In genomic region chr2:96240341-96241038, GRCh38 we compare ENCODE assay signal across 12 cellular contexts. TPM values are rescaled to one million over a fixed set of nuclear protein-coding genes. Genes with fewer than 3 reads are reported as not detected.
DNase-seq lines count a peak whose midpoint lies in the region; ATAC-seq and TF ChIP-seq lines count a peak whose summit lies in the region.
"Had no signal": no experiment of that assay in that cellular context is flagged by ENCODE, and none has a peak within 500 bp of the region (broad histone marks: within the 10 kb centered on the region; RNA-seq: fewer than 3 reads in every experiment).

No MANE protein-coding gene starts in this region.

- POLR2A ChIA-PET in T-cell (lab: Charles Lee) = no interaction called here

- H4K20me1 ChIP-seq in BLaER1 = no peaks in the 10 kb centered on the region

- TF ChIP-seq CTCF in HFFc6 (IDR thresholded peaks at IDR 0.05) (no peak), foreskin keratinocyte (conservative IDR thresholded peaks at IDR 0.05) (no peak)

- no peak overlapping the region for H3K9ac ChIP-seq in BLaER1

- DNase-seq in HFFc6 (no peak), T-cell (no peak), foreskin keratinocyte (peak; percentile 19 to 68), NCI-H1436 treated with DMSO at 0.1 percent for 48 hours (lab: John Stamatoyannopoulos, UW) (no peak), NCI-H748 (lab: John Stamatoyannopoulos, UW; ENCODE audit: unreplicated experiment) (no peak)
- DNase-seq: BE2C; stimulated activated CD4-positive, alpha-beta T cell treated with anti-CD3 and anti-CD28 coated beads, Interleukin-4, amount 100 ng/mL, for 24 hours had no signal

- peaks cover 38% of the 10 kb centered on the region for H3K4me1 ChIP-seq in BLaER1
- H3K4me1 ChIP-seq in foreskin keratinocyte = peaks cover 19% of the 10 kb centered on the region
- H3K4me1 ChIP-seq: BE2C, breast epithelium had no signal

- no peaks in the 10 kb centered on the region for H3K9me3 ChIP-seq in BLaER1
- H3K9me3 ChIP-seq: BE2C, breast epithelium had no signal

- CTCF ChIA-PET in T-cell (lab: Charles Lee) = interaction anchor here in 1 of 2 donors (1.6 kb wide), 1 partner anchor 24 kb away, joined by 3 read pairs; no protein-coding TSS in a partner anchor

- H3K27ac Mint-ChIP-seq in HFFc6 (peak overlapping the region; percentile 89), T-cell (peak overlapping the region; percentile 97 to 98)
- H3K27ac Mint-ChIP-seq: mesothelial cell of epicardium had no signal

- H3K27me3 Mint-ChIP-seq in HFFc6 (ENCODE audit: insufficient read depth) (peaks cover 1% of the 10 kb centered on the region), T-cell (no peaks in the 10 kb centered on the region)

- H3K36me3 ChIP-seq in BLaER1 = peaks cover 34% of the 10 kb centered on the region
- H3K36me3 ChIP-seq: BE2C, breast epithelium had no signal

- H3K4me3 Mint-ChIP-seq in HFFc6 (no peak overlapping the region), T-cell (no peak overlapping the region)
- H3K4me3 Mint-ChIP-seq: mesothelial cell of epicardium had no signal

- no peaks in the 10 kb centered on the region for H3K27me3 ChIP-seq in BLaER1
- no peaks in the 10 kb centered on the region for H3K27me3 ChIP-seq in foreskin keratinocyte
- H3K27me3 ChIP-seq: BE2C, breast epithelium had no signal

- peak overlapping the region; percentile 74; the same call in 1 of the 2 replicates for H3K4me2 ChIP-seq in BLaER1

- peaks cover 32% of the 10 kb centered on the region for H3K4me1 Mint-ChIP-seq in HFFc6 (ENCODE audit: low read depth)
- peaks cover 32 to 36% (median 33%) of the 10 kb centered on the region in 3 donors for H3K4me1 Mint-ChIP-seq in T-cell

- peaks cover 3% of the 10 kb centered on the region for H3K9me3 Mint-ChIP-seq in HFFc6
- no peaks in the 10 kb centered on the region for H3K9me3 Mint-ChIP-seq in T-cell
- H3K9me3 Mint-ChIP-seq: mesothelial cell of epicardium had no signal

- ATAC-seq in T-cell (replicated peaks in 1 of 4) (no peak), foreskin keratinocyte (peak; percentile 31), HG02623 (IDR thresholded peaks at IDR 0.05; ENCODE audit: unreplicated experiment) (no peak), GM19351 (IDR thresholded peaks at IDR 0.05; ENCODE audit: unreplicated experiment) (no peak)

- H3K36me3 Mint-ChIP-seq in HFFc6 (ENCODE audit: low read depth) (peaks cover 7% of the 10 kb centered on the region), T-cell (peaks cover 4% of the 10 kb centered on the region)

- H3K27ac ChIP-seq in BLaER1 (peak overlapping the region; percentile 83), foreskin keratinocyte (no peak overlapping the region)
- H3K27ac ChIP-seq: breast epithelium had no signal

- no peak overlapping the region for H3K4me3 ChIP-seq in BLaER1
- H3K4me3 ChIP-seq: breast epithelium had no signal

RNA-seq across cellular contexts. Expression of gene TMEM127, which starts 25.3 kb away (rescaled TPM):
- total RNA-seq in HFFc6 (2021; fragmentation: NEBNext Ultra II Directional; extraction: Animal tissue kit (Norgen Biotek cat#: 25700)) = 10 to 100 TPM; 57.6 to 84.6 (median 71.1) TPM
- total RNA-seq in T-cell (10 to 100 TPM; 31.2 to 43.0 (median 40.4) TPM), foreskin keratinocyte (24.7 and 26.1 TPM in 2 replicates)
- polyA plus RNA-seq in foreskin keratinocyte = 17.3 and 19.7 TPM in 2 replicates

RNA-seq across cellular contexts. Expression of gene CIAO1, which starts 25.5 kb away (rescaled TPM):
- 10 to 100 TPM; 54.9 to 71.4 (median 60.4) TPM for total RNA-seq in HFFc6 (2021; fragmentation: NEBNext Ultra II Directional; extraction: Animal tissue kit (Norgen Biotek cat#: 25700))
- total RNA-seq in T-cell = 10 to 100 TPM; 65.2 to 87.0 (median 80.2) TPM
- total RNA-seq in foreskin keratinocyte = 59.5 and 63.9 TPM in 2 replicates
- polyA plus RNA-seq in foreskin keratinocyte = 41.7 and 43.3 TPM in 2 replicates

RNA-seq across cellular contexts. Expression of gene STARD7, which starts 31.9 kb away (rescaled TPM):
- total RNA-seq in HFFc6 (2021; fragmentation: NEBNext Ultra II Directional; extraction: Animal tissue kit (Norgen Biotek cat#: 25700)) = 100 to 1,000 TPM; 167 to 195 (median 180) TPM
- total RNA-seq in T-cell = 10 to 100 TPM; 65.0 to 95.3 (median 84.4) TPM
- total RNA-seq in foreskin keratinocyte = 110 and 120 TPM in 2 replicates
- 48.3 and 62.2 TPM in 2 replicates for polyA plus RNA-seq in foreskin keratinocyte

Comparison
In these comparisons a context has a peak if more than half of its experiments do, and no peak if none do; other contexts are left out.
1. DNase-seq: peak in foreskin keratinocyte (2 of 2); none in HFFc6 (single experiment), T-cell (0 of 34), NCI-H1436 treated with DMSO at 0.1 percent for 48 hours (single experiment) and NCI-H748 (single experiment).